In genomic region chr10:98403812-98404504, GRCh38 we compare ENCODE assay signal across 12 cellular contexts. TPM values are rescaled to one million over a fixed set of nuclear protein-coding genes. Genes with fewer than 3 reads are reported as not detected.
DNase-seq lines count a peak whose midpoint lies in the region; ATAC-seq, FAIRE-seq and TF ChIP-seq lines count a peak whose summit lies in the region.
"Had no signal": no experiment of that assay in that cellular context is flagged by ENCODE, and none has a peak within 500 bp of the region (broad histone marks: within the 10 kb centered on the region; RNA-seq: fewer than 3 reads in every experiment).

No MANE protein-coding gene starts in this region.

- CTCF ChIA-PET in A673 (lab: Charles Lee), result no interaction called here

- intact Hi-C loops in A673 (cut with micrococcal nuclease; ENCODE audit: unreplicated experiment), result loop anchor here (10.0 kb wide), 1 partner anchor 59 kb away; no protein-coding TSS in a partner anchor
- intact Hi-C loops in left lung (cut with DNase I), result no loop called here

- H3K9ac ChIP-seq in keratinocyte (ENCODE audit: control insufficient read depth, extremely low read depth, insufficient read depth, low read length), result peak overlapping the region; percentile 51
- H3K9ac ChIP-seq in trophoblast cell (ENCODE audit: low read length), result no peak overlapping the region

- H4K12ac ChIP-seq in trophoblast cell (ENCODE audit: low read depth, low read length), result no peak overlapping the region

- no CpG with 5 or more reads among the region's 7 CpGs for WGBS in trophoblast cell (ENCODE audit: extremely low coverage, insufficient coverage, insufficient read length)

- H2AK5ac ChIP-seq in trophoblast cell (ENCODE audit: low read length), result no peak overlapping the region

- no TSS peak for BruUV-seq in A673 (replicated peaks; lab: Mats Ljungman, UMichigan)

- ATAC-seq in left lung, result no peak

- H4K91ac ChIP-seq in trophoblast cell (ENCODE audit: low read depth, low read length), result no peak overlapping the region

- H2AFZ ChIP-seq in keratinocyte (ENCODE audit: control insufficient read depth, low read length) (peak overlapping the region; percentile 47), trophoblast cell (ENCODE audit: insufficient read depth, low read length, poor library complexity) (no peak overlapping the region)

- POLR2A ChIA-PET in A673 (lab: Charles Lee; ENCODE audit: low non-redundant PET), result no interaction called here

- DNase-seq in A673 (ENCODE audit: low spot score) (peak; percentile 28), HCEC 1CT (peak; percentile 75), keratinocyte (ENCODE audit: low read depth, low spot score) (no peak), medulla oblongata (ENCODE audit: extremely low spot score) (no peak), left lung (no peak), iPS-NIHi7 (ENCODE audit: extremely low spot score) (no peak), trophoblast cell (no peak)
- DNase-seq: left ventricle myocardium inferior, NCI-H2227 treated with DMSO at 0.1 percent for 48 hours had no signal

- H3K9me1 ChIP-seq in keratinocyte (ENCODE audit: control insufficient read depth, extremely low read depth, insufficient read depth, low read length), result no peaks in the 10 kb centered on the region

- H3K79me1 ChIP-seq in trophoblast cell (ENCODE audit: low read length), result no peaks in the 10 kb centered on the region

- peak overlapping the region; percentile 74 for H3K4me2 ChIP-seq in keratinocyte (ENCODE audit: control insufficient read depth, extremely low read depth, insufficient read depth, low read depth, low read length)
- no peak overlapping the region for H3K4me2 ChIP-seq in trophoblast cell (ENCODE audit: low read length)

- H3K4me3 ChIP-seq in A673 (ENCODE audit: low read depth, low read length, poor library complexity, severe bottlenecking) (no peak overlapping the region), WI38 (ENCODE audit: low read depth, low read length) (peak overlapping the region; percentile 34), keratinocyte (ENCODE audit: control insufficient read depth in 2 of 3, extremely low read depth in 1 of 3, insufficient read depth in 2 of 3, low read depth in 1 of 3, low read length in 3 of 3) (peak overlapping the region in 1 of 3 experiments; percentile 27), left lung (no peak overlapping the region), trophoblast cell (ENCODE audit: low read depth, low read length) (no peak overlapping the region)
- H3K4me3 ChIP-seq: esophagus muscularis mucosa, left ventricle myocardium inferior had no signal

- no peak overlapping the region for H4K8ac ChIP-seq in trophoblast cell (ENCODE audit: low read depth, low read length)

- H3K27me3 ChIP-seq in A673 (replicated peaks; ENCODE audit: insufficient read depth, low read depth, low read length, poor library complexity), result no peaks in the 10 kb centered on the region
- H3K27me3 ChIP-seq in keratinocyte (ENCODE audit: control insufficient read depth, extremely low read depth, insufficient read depth, low read length), result no peaks in the 10 kb centered on the region
- H3K27me3 ChIP-seq in left lung, result no peaks in the 10 kb centered on the region
- H3K27me3 ChIP-seq in trophoblast cell (ENCODE audit: insufficient read depth, low read length), result no peaks in the 10 kb centered on the region
- H3K27me3 ChIP-seq: esophagus muscularis mucosa had no signal

- H2BK12ac ChIP-seq in trophoblast cell (ENCODE audit: low read length), result no peak overlapping the region

- H3K36me3 ChIP-seq in A673 (ENCODE audit: insufficient read depth, low read length, poor library complexity, severe bottlenecking) (no peaks in the 10 kb centered on the region), keratinocyte (ENCODE audit: control insufficient read depth in 2 of 2, extremely low read depth in 1 of 2, insufficient read depth in 2 of 2, low read length in 2 of 2) (no peaks in the 10 kb centered on the region), left lung (peaks cover 0 to 7% of the 10 kb centered on the region in 2 donors), trophoblast cell (ENCODE audit: control insufficient read depth in 1 of 2, insufficient read depth in 2 of 2, low read length in 2 of 2) (no peaks in the 10 kb centered on the region)

- no peak for FAIRE-seq in keratinocyte (lab: Jason Lieb, UNC)

- H3K4ac ChIP-seq in trophoblast cell (ENCODE audit: low read depth, low read length), result no peak overlapping the region

- no peaks in the 10 kb centered on the region for H4K20me1 ChIP-seq in keratinocyte (ENCODE audit: control insufficient read depth, extremely low read depth, insufficient read depth, low read length)

- TF ChIP-seq CTCF in A673 (conservative IDR thresholded peaks at IDR 0.05; ENCODE audit: low read depth, low read length) (no peak), WI38 (IDR thresholded peaks at IDR 0.05; ENCODE audit: low read depth, low read length) (no peak), keratinocyte (optimal IDR thresholded peaks at IDR 0.05 in 1 of 3, IDR thresholded peaks at IDR 0.05 in 1 of 3, conservative IDR thresholded peaks at IDR 0.05 in 1 of 3; ENCODE audit: extremely low read depth in 1 of 3, insufficient read depth in 2 of 3, low read length in 3 of 3) (no peak), left lung (IDR thresholded peaks at IDR 0.05) (no peak)

- dilution Hi-C loops in keratinocyte (cut with MboI; ENCODE audit: extremely low pct_ligation_motif_present, low sequenced_read_pairs), result no loop called here

- no peak overlapping the region for H3K23ac ChIP-seq in trophoblast cell (ENCODE audit: low read length)

- no peaks in the 10 kb centered on the region for H3K9me3 ChIP-seq in A673 (ENCODE audit: low read depth, low read length, poor library complexity, severe bottlenecking)
- H3K9me3 ChIP-seq in keratinocyte (ENCODE audit: control insufficient read depth, low read depth, low read length), result no peaks in the 10 kb centered on the region
- H3K9me3 ChIP-seq in left lung, result no peaks in the 10 kb centered on the region
- peaks cover 2% of the 10 kb centered on the region for H3K9me3 ChIP-seq in trophoblast cell (ENCODE audit: insufficient read depth, low read depth, low read length)
- H3K9me3 ChIP-seq: esophagus muscularis mucosa, left ventricle myocardium inferior had no signal

- H3K18ac ChIP-seq in trophoblast cell (ENCODE audit: low read length), result no peak overlapping the region

- no peak overlapping the region for H2BK120ac ChIP-seq in trophoblast cell (ENCODE audit: insufficient read depth, low read length, poor library complexity)

- H3K27ac ChIP-seq in A673 (ENCODE audit: low read depth, low read length, poor library complexity, severe bottlenecking), result no peak overlapping the region
- H3K27ac ChIP-seq in keratinocyte (ENCODE audit: control insufficient read depth, insufficient read depth, low read length), result peak overlapping the region; percentile 54
- H3K27ac ChIP-seq in left lung, result no peak overlapping the region
- H3K27ac ChIP-seq in trophoblast cell (ENCODE audit: low read depth, low read length), result no peak overlapping the region
- H3K27ac ChIP-seq: C4-2B, left ventricle myocardium inferior had no signal

- peaks cover 7% of the 10 kb centered on the region for H3K4me1 ChIP-seq in A673 (ENCODE audit: insufficient read depth, low read length, poor library complexity, severe bottlenecking)
- H3K4me1 ChIP-seq in keratinocyte (ENCODE audit: control insufficient read depth, extremely low read depth, insufficient read depth, low read length), result peaks cover 13% of the 10 kb centered on the region
- no peaks in the 10 kb centered on the region for H3K4me1 ChIP-seq in left lung
- no peaks in the 10 kb centered on the region for H3K4me1 ChIP-seq in trophoblast cell (ENCODE audit: control insufficient read depth in 1 of 2, insufficient read depth in 2 of 2, low read length in 2 of 2)

- H3K79me2 ChIP-seq in keratinocyte (ENCODE audit: control insufficient read depth, insufficient read depth, low read length) (no peaks in the 10 kb centered on the region), trophoblast cell (ENCODE audit: control insufficient read depth, insufficient read depth, low read length, poor library complexity) (no peaks in the 10 kb centered on the region)

- H3K14ac ChIP-seq in trophoblast cell (ENCODE audit: low read length), result no peak overlapping the region

- H2BK5ac ChIP-seq in trophoblast cell (ENCODE audit: low read depth, low read length, poor library complexity), result no peak overlapping the region

RNA-seq across cellular contexts. Expression of gene PYROXD2, which starts 11.0 kb away (rescaled TPM):
- total RNA-seq in A673 (2021) (4.0 and 6.8 TPM in 2 replicates), left lung (10 to 100 TPM in 1 of 2 donors, 1 to 10 TPM in 1; 8.2 to 14.8 TPM)
- 4.0 to 6.9 TPM (median 4.4 TPM) in 3 replicates for polyA plus RNA-seq in keratinocyte
- polyA plus RNA-seq in keratinocyte (2011; ENCODE audit: low read depth), result 2.8 TPM
- 1.7 and 3.1 TPM in 2 replicates for polyA plus RNA-seq in keratinocyte (2011; cell fraction: cytosol; rRNA removed)
- polyA plus RNA-seq in keratinocyte (2011; cell fraction: nucleus; rRNA removed), result 14.8 and 20.2 TPM in 2 replicates
- polyA plus RNA-seq in keratinocyte (2012; ENCODE audit: low replicate concordance), result 2.0 and 3.6 TPM in 2 replicates
- polyA minus RNA-seq in keratinocyte, result 3.2 to 4.8 TPM (median 4.3 TPM) in 3 replicates
- 3.6 TPM for polyA minus RNA-seq in keratinocyte (2011; cell fraction: cytosol; rRNA and poly(A)+ RNA removed)
- polyA minus RNA-seq in keratinocyte (2011; cell fraction: nucleus; rRNA and poly(A)+ RNA removed), result 2.7 and 4.5 TPM in 2 replicates
- polyA plus RNA-seq in trophoblast cell (2013), result 1.3 and 1.5 TPM in 2 replicates

RNA-seq across cellular contexts. Expression of gene HPS1, which starts 42.8 kb away (rescaled TPM):
- total RNA-seq in A673 (2021) (40.6 and 40.9 TPM in 2 replicates), left lung (10 to 100 TPM; 64.2 to 95.0 TPM)
- 39.4 to 54.6 TPM (median 43.2 TPM) in 3 replicates for polyA plus RNA-seq in keratinocyte
- polyA plus RNA-seq in keratinocyte (2011; ENCODE audit: low read depth), result 17.5 TPM
- 48.0 and 65.8 TPM in 2 replicates for polyA plus RNA-seq in keratinocyte (2011; cell fraction: cytosol; rRNA removed)
- polyA plus RNA-seq in keratinocyte (2011; cell fraction: nucleus; rRNA removed), result 70.4 and 96.8 TPM in 2 replicates
- polyA plus RNA-seq in keratinocyte (2012; ENCODE audit: low replicate concordance), result 40.7 and 47.7 TPM in 2 replicates
- polyA minus RNA-seq in keratinocyte, result 38.8 to 68.4 TPM (median 42.7 TPM) in 3 replicates
- polyA minus RNA-seq in keratinocyte (2011; cell fraction: cytosol; rRNA and poly(A)+ RNA removed), result 61.0 TPM
- 39.3 and 41.8 TPM in 2 replicates for polyA minus RNA-seq in keratinocyte (2011; cell fraction: nucleus; rRNA and poly(A)+ RNA removed)
- polyA plus RNA-seq in trophoblast cell (2013), result 16.8 and 17.5 TPM in 2 replicates

Comparison
In these comparisons a context has a peak if more than half of its experiments do, and no peak if none do; other contexts are left out.
1. DNase-seq: peak in A673 (single experiment) and HCEC 1CT (single experiment); none in keratinocyte (single experiment), medulla oblongata (single experiment), left lung (0 of 2), iPS-NIHi7 (single experiment) and trophoblast cell (0 of 2).